ENCODE assay signal across 24 cellular contexts in genomic region chr4:146104541-146104940, GRCh38.
"Had no signal": no experiment of that assay in that cellular context is flagged by ENCODE, and none has a peak within 500 bp of the region (broad histone marks: within the 10 kb centered on the region; RNA-seq: fewer than 3 reads in every experiment).

No MANE protein-coding gene starts in this region.

- ATAC-seq: activated CD4-positive, alpha-beta T cell treated with anti-CD3 and anti-CD28 coated beads for 36 hours; activated CD8-positive, alpha-beta memory T cell treated with anti-CD3 and anti-CD28 coated beads, Interleukin-2, amount 10 ng/mL, durations not matched to agents 7 days and 5 days; activated CD8-positive, alpha-beta T cell treated with anti-CD3 and anti-CD28 coated beads, Interleukin-2, amount 10 ng/mL, durations not matched to agents 7 days and 5 days; body of pancreas; gastrocnemius medialis; natural killer cell; stimulated activated naive CD8-positive, alpha-beta T cell treated with anti-CD3 and anti-CD28 coated beads, Interleukin-15, Interleukin-2, amounts not matched to agents 100 U/mL and 50 U/mL, for 24 hours had no signal

- DNase-seq: activated CD4-positive, alpha-beta T cell treated with anti-CD3 and anti-CD28 coated beads for 36 hours; activated CD4-positive, CD25-positive, alpha-beta regulatory T cell; activated CD8-positive, alpha-beta memory T cell treated with anti-CD3 and anti-CD28 coated beads, Interleukin-2, amount 10 ng/mL, durations not matched to agents 7 days and 5 days; activated CD8-positive, alpha-beta T cell treated with anti-CD3 and anti-CD28 coated beads, Interleukin-2, amount 10 ng/mL, durations not matched to agents 7 days and 5 days; activated T-cell treated with anti-CD3 and anti-CD28 coated beads, Interleukin-2, amount 50 U/mL, for 48 hours; adrenal gland; aorta; body of pancreas; effector CD8-positive, alpha-beta T cell; gastrocnemius medialis; glutamatergic neuron; left lung; mesendoderm; natural killer cell; right cardiac atrium; stimulated activated CD4-positive, alpha-beta T cell treated with anti-CD3 and anti-CD28 coated beads, Interleukin-4, amount 100 ng/mL, for 1 hour; stimulated activated naive CD8-positive, alpha-beta T cell treated with anti-CD3 and anti-CD28 coated beads, Interleukin-15, Interleukin-2, amounts not matched to agents 100 U/mL and 50 U/mL, for 24 hours had no signal

- H3K9me3 ChIP-seq: adrenal gland, body of pancreas, gastrocnemius medialis, left lung, thoracic aorta had no signal

- H3K36me3 ChIP-seq: adrenal gland, gastrocnemius medialis, left lung, neural progenitor cell, thoracic aorta had no signal

- H3K9me3 Mint-ChIP-seq: activated T-helper 2 cell treated with anti-CD3 and anti-CD28 coated beads, Interferon-gamma antibody, Interleukin-2, Interleukin-4, amounts not matched to agents 10 μg/mL and 5 μg/mL and 100 μg/mL, durations not matched to agents 14 hours and 24 hours and 36 hours; natural killer cell; neural progenitor cell; T-helper 2 cell treated with Interferon-gamma antibody and Interleukin-4, amounts not matched to agents 5 μg/mL and 100 μg/mL, for 36 hours had no signal

- H3K4me1 Mint-ChIP-seq: natural killer cell, neural progenitor cell had no signal

- H3K4me1 ChIP-seq: adrenal gland, body of pancreas, gastrocnemius medialis, neural progenitor cell had no signal

- H3K4me3 ChIP-seq: adrenal gland, body of pancreas, gastrocnemius medialis, left lung, lung, neural progenitor cell, thoracic aorta had no signal

- H3K27ac ChIP-seq: body of pancreas, epithelial cell of prostate, gastrocnemius medialis, neural progenitor cell, thoracic aorta had no signal

- H3K27ac Mint-ChIP-seq: activated CD4-positive, alpha-beta T cell treated with anti-CD3 and anti-CD28 coated beads for 36 hours; activated CD8-positive, alpha-beta memory T cell treated with anti-CD3 and anti-CD28 coated beads, Interleukin-2, amount 10 ng/mL, durations not matched to agents 7 days and 5 days; activated CD8-positive, alpha-beta T cell treated with anti-CD3 and anti-CD28 coated beads, Interleukin-2, amount 10 ng/mL, durations not matched to agents 7 days and 5 days; activated naive CD8-positive, alpha-beta T cell; activated T-helper 2 cell treated with anti-CD3 and anti-CD28 coated beads, Interferon-gamma antibody, Interleukin-2, Interleukin-4, amounts not matched to agents 10 μg/mL and 5 μg/mL and 100 μg/mL, durations not matched to agents 14 hours and 24 hours and 36 hours; natural killer cell; neural progenitor cell; T-helper 2 cell treated with Interferon-gamma antibody and Interleukin-4, amounts not matched to agents 5 μg/mL and 100 μg/mL, for 36 hours had no signal

- H3K4me3 Mint-ChIP-seq: activated CD4-positive, alpha-beta T cell treated with anti-CD3 and anti-CD28 coated beads for 36 hours; activated CD8-positive, alpha-beta memory T cell treated with anti-CD3 and anti-CD28 coated beads, Interleukin-2, amount 10 ng/mL, durations not matched to agents 7 days and 5 days; activated CD8-positive, alpha-beta T cell treated with anti-CD3 and anti-CD28 coated beads, Interleukin-2, amount 10 ng/mL, durations not matched to agents 7 days and 5 days; activated naive CD8-positive, alpha-beta T cell; natural killer cell; neural progenitor cell; T-helper 2 cell treated with Interferon-gamma antibody and Interleukin-4, amounts not matched to agents 5 μg/mL and 100 μg/mL, for 36 hours had no signal

- H3K27me3 ChIP-seq: adrenal gland, body of pancreas, gastrocnemius medialis, left lung, neural progenitor cell had no signal

- H3K36me3 Mint-ChIP-seq: activated CD8-positive, alpha-beta memory T cell treated with anti-CD3 and anti-CD28 coated beads, Interleukin-2, amount 10 ng/mL, durations not matched to agents 7 days and 5 days; activated naive CD8-positive, alpha-beta T cell; natural killer cell; neural progenitor cell had no signal
